ENCODE assay signal across 17 cellular contexts in the genomic region with DNA sequence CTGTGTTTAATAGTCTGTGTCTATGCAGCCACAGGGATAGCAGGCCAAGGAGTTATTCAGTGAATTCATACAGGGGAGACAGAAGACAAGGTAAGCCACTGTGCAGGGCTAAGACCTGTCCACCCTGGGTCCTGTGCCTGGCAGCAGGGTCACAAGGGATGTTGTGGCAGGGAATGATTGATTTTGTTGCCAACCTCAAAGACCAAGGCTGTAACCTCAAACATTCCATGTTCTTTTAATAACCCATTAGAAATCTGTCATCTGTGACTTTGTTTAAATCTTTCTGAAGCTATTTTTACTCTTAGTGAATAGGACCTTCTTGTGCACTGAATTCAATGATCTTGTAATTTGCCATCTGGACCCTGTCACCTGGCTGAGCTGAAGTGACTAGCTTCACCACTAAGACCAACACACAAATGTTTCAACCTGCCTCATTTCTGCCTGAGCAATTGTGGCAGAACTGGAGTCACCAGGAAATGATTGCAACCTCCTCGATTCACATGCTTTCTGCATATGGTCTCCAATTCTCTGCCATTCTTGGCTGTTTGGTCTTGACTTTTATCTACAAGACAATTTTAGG.
DNase-seq lines count a peak whose midpoint lies in the region; ATAC-seq and TF ChIP-seq lines count a peak whose summit lies in the region.
"Had no signal": no experiment of that assay in that cellular context is flagged by ENCODE, and none has a peak within 500 bp of the region (broad histone marks: within the 10 kb centered on the region; RNA-seq: fewer than 3 reads in every experiment).

No MANE protein-coding gene starts in this region.

- DNase-seq in cardiac muscle cell (ENCODE audit: low read depth in 1 of 2, low spot score in 1 of 2), result peak in 1 of 2 donors; percentile 39
- DNase-seq in right atrium auricular region (ENCODE audit: low spot score), result no peak
- peak; percentile 100 for DNase-seq in NCI-H1694 treated with DMSO at 0.1 percent for 48 hours (lab: John Stamatoyannopoulos, UW)
- peak; percentile 78 for DNase-seq in esophagus muscularis mucosa (ENCODE audit: extremely low spot score)
- DNase-seq in lower lobe of right lung, result no peak
- DNase-seq in activated T-cell treated with anti-CD3 and anti-CD28 coated beads, Interleukin-2, amount 50 U/mL, for 1 hour, result no peak
- no peak for DNase-seq in NCI-H146 treated with DMSO at 0.1 percent for 48 hours (lab: John Stamatoyannopoulos, UW; ENCODE audit: unreplicated experiment)
- DNase-seq: CD8-positive, alpha-beta T cell; DMS53; KG1; NCI-H1092 treated with DMSO at 0.1 percent for 48 hours; NCI-H1436 treated with DMSO at 0.1 percent for 48 hours; NCI-H2081; NCI-H774; SIG-M5; SK-N-SH had no signal

- H3K9me3 ChIP-seq in cardiac muscle cell (ENCODE audit: low read depth), result no peaks in the 10 kb centered on the region
- no peaks in the 10 kb centered on the region for H3K9me3 ChIP-seq in right atrium auricular region
- no peaks in the 10 kb centered on the region for H3K9me3 ChIP-seq in esophagus muscularis mucosa
- H3K9me3 ChIP-seq in lower lobe of right lung, result no peaks in the 10 kb centered on the region
- H3K9me3 ChIP-seq: SK-N-SH had no signal

- H3K27me3 ChIP-seq in cardiac muscle cell, result no peaks in the 10 kb centered on the region
- no peaks in the 10 kb centered on the region for H3K27me3 ChIP-seq in right atrium auricular region
- no peaks in the 10 kb centered on the region for H3K27me3 ChIP-seq in esophagus muscularis mucosa
- no peaks in the 10 kb centered on the region for H3K27me3 ChIP-seq in lower lobe of right lung (ENCODE audit: low read depth)

- H3K4me3 ChIP-seq in cardiac muscle cell (no peak overlapping the region), right atrium auricular region (no peak overlapping the region), esophagus muscularis mucosa (no peak overlapping the region), lower lobe of right lung (no peak overlapping the region)

- no peak for ATAC-seq in lower lobe of right lung
- ATAC-seq: CD8-positive, alpha-beta T cell; Panc1 had no signal

- TF ChIP-seq EP300 in esophagus muscularis mucosa (IDR thresholded peaks at IDR 0.05), result no peak

- peaks cover 23% of the 10 kb centered on the region for H3K4me1 ChIP-seq in cardiac muscle cell (ENCODE audit: low read depth)
- no peaks in the 10 kb centered on the region for H3K4me1 ChIP-seq in right atrium auricular region
- H3K4me1 ChIP-seq in esophagus muscularis mucosa, result peaks cover 0 to 13% (median 10%) of the 10 kb centered on the region in 4 donors
- H3K4me1 ChIP-seq in lower lobe of right lung, result no peaks in the 10 kb centered on the region

- H3K27ac ChIP-seq in cardiac muscle cell, result peak overlapping the region; percentile 78
- H3K27ac ChIP-seq in right atrium auricular region, result no peak overlapping the region
- H3K27ac ChIP-seq in esophagus muscularis mucosa (replicated peaks in 1 of 4), result no peak overlapping the region
- no peak overlapping the region for H3K27ac ChIP-seq in lower lobe of right lung

- intact Hi-C loops in esophagus muscularis mucosa (cut with DNase I), result no loop called here
- intact Hi-C loops in lower lobe of right lung (cut with DNase I), result no loop called here

- TF ChIP-seq CTCF in cardiac muscle cell (IDR thresholded peaks at IDR 0.05; ENCODE audit: low read depth, low read length), result no peak
- no peak for TF ChIP-seq CTCF in right atrium auricular region (IDR thresholded peaks at IDR 0.05)
- no peak for TF ChIP-seq CTCF in esophagus muscularis mucosa (IDR thresholded peaks at IDR 0.05)
- TF ChIP-seq CTCF in lower lobe of right lung (IDR thresholded peaks at IDR 0.05), result no peak

- no peaks in the 10 kb centered on the region for H3K36me3 ChIP-seq in cardiac muscle cell
- H3K36me3 ChIP-seq in right atrium auricular region, result no peaks in the 10 kb centered on the region
- H3K36me3 ChIP-seq in esophagus muscularis mucosa, result no peaks in the 10 kb centered on the region
- H3K36me3 ChIP-seq in lower lobe of right lung, result no peaks in the 10 kb centered on the region

- no peak for TF ChIP-seq POLR2A in esophagus muscularis mucosa (IDR thresholded peaks at IDR 0.05; ENCODE audit: low read depth)

- WGBS in esophagus muscularis mucosa, result 40% methylated on average over 1 of the region's 1 CpG

Comparison
In these comparisons a context has a peak if more than half of its experiments do, and no peak if none do; other contexts are left out.
1. DNase-seq: peak in NCI-H1694 treated with DMSO at 0.1 percent for 48 hours (single experiment) and esophagus muscularis mucosa (single experiment); none in right atrium auricular region (single experiment), lower lobe of right lung (single experiment), activated T-cell treated with anti-CD3 and anti-CD28 coated beads, Interleukin-2, amount 50 U/mL, for 1 hour (single experiment) and NCI-H146 treated with DMSO at 0.1 percent for 48 hours (single experiment).